ENCODE assay signal across 8 cellular contexts in genomic region chr19:55935206-55935605, GRCh38. TPM values are rescaled to one million over a fixed set of nuclear protein-coding genes. Genes with fewer than 3 reads are reported as not detected.
"Had no signal": no experiment of that assay in that cellular context is flagged by ENCODE, and none has a peak within 500 bp of the region (broad histone marks: within the 10 kb centered on the region; RNA-seq: fewer than 3 reads in every experiment).

No MANE protein-coding gene starts in this region.

- DNase-seq: IMR-90, KBM-7 had no signal

- H3K36me3 Mint-ChIP-seq: IgD-negative memory B cell had no signal

- H3K27ac ChIP-seq: HL-60 had no signal

- ATAC-seq: HepG2, K562 had no signal

- H3K27ac Mint-ChIP-seq: IgD-negative memory B cell had no signal

- H3K4me3 ChIP-seq: K562 had no signal

- H3K4me3 Mint-ChIP-seq: IgD-negative memory B cell had no signal

RNA-seq across cellular contexts. Expression of gene NLRP13, which starts 3.1 kb away (rescaled TPM):
- total RNA-seq: HepG2, HT-29, HT1080, IMR-90, K562 had no signal

RNA-seq across cellular contexts. Expression of gene NLRP8, which starts 12.4 kb away (rescaled TPM):
- total RNA-seq: HepG2, HT-29, HT1080, IMR-90, K562 had no signal

RNA-seq across cellular contexts. Expression of gene NLRP5, which starts 51.4 kb away (rescaled TPM):
- total RNA-seq: HepG2, HT-29, HT1080, IMR-90 had no signal
